8 cellular contexts compared by ENCODE assay signal in genomic region chrX:71365876-71366673, GRCh38. TPM values are rescaled to one million over a fixed set of nuclear protein-coding genes. Genes with fewer than 3 reads are reported as not detected.
A peak's percentile ranks its signal among the peaks of the same experiment; 100 is the strongest.
DNase-seq lines count a peak whose midpoint lies in the region; ATAC-seq and TF ChIP-seq lines count a peak whose summit lies in the region.

Gene TAF1, plus strand, starts transcription at chrX:71366357. Its CDS starts 18 bp downstream, at chrX:71366375.

- POLR2A ChIA-PET in activated CD8-positive, alpha-beta memory T cell treated with anti-CD3 and anti-CD28 coated beads for 36 hours (lab: Charles Lee), result interaction anchor here (0.6 to 1.3 kb wide), 8 partner anchors 11 to 251 kb away, joined by 3 to 6 read pairs (median 4); partner anchors contain the start of gene NONO

- WGBS in lung, 2 donors, result 1 to 31% methylated on average over 38 to 51 of the region's 51 CpGs

- peaks cover 2 to 6% of the 10 kb centered on the region in 2 donors for H3K4me1 ChIP-seq in lung (ENCODE audit: control insufficient read depth in 2 of 2, insufficient read depth in 2 of 2, low read length in 2 of 2)

- peak; percentile 89 for ATAC-seq in lung (ENCODE audit: insufficient read depth, low FRiP score)

- peaks cover 0 to 6% of the 10 kb centered on the region in 2 donors for H3K9me3 ChIP-seq in lung (ENCODE audit: control insufficient read depth in 2 of 2, insufficient read depth in 1 of 2, low read length in 1 of 2)

- peaks cover 0 to 2% of the 10 kb centered on the region in 2 donors for H3K36me3 ChIP-seq in lung (ENCODE audit: control insufficient read depth in 2 of 2, insufficient read depth in 2 of 2, low read length in 2 of 2)

- DNase-seq in CMK (ENCODE audit: low read depth) (peak; percentile 90), GM20000 (ENCODE audit: low spot score) (peak; percentile 85), HT-29 (ENCODE audit: low spot score) (peak; percentile 96), NOMO-1 (lab: John Stamatoyannopoulos, UW; ENCODE audit: unreplicated experiment in 2 of 2) (peak; percentile 88 to 93), lung (ENCODE audit: low spot score) (peak; percentile 94)
- DNase-seq in effector CD8-positive, alpha-beta T cell (lab: John Stamatoyannopoulos, UW), result peak; percentile 84
- peak; percentile 64 to 82 (median 77) for DNase-seq in stimulated activated CD4-positive, alpha-beta T cell treated with anti-CD3 and anti-CD28 coated beads, TNF-alpha, amount 100 ng/mL, for 4 hours (ENCODE audit: low read depth in 3 of 3)

- TF ChIP-seq CTCF in GM20000 (IDR thresholded peaks at IDR 0.05; ENCODE audit: extremely low read depth, missing control alignments) (no peak), lung (IDR thresholded peaks at IDR 0.05; ENCODE audit: control extremely low read depth, extremely low read depth) (no peak)

- CTCF ChIA-PET in activated CD8-positive, alpha-beta memory T cell treated with anti-CD3 and anti-CD28 coated beads for 36 hours (lab: Charles Lee), result interaction anchor here (0.5 to 1.6 kb wide), 3 partner anchors 112 to 505 kb away, joined by 3 to 4 read pairs (median 4); partner anchors contain the start of genes OGT and ZMYM3

- peak within 1 kb of the TSS; percentile 90 for H3K4me3 ChIP-seq in lung

- peak within 1 kb of the TSS; percentile 98 for H3K27ac ChIP-seq in lung (ENCODE audit: low read depth in 1 of 2, low read length in 1 of 2)

- no peaks in the 10 kb centered on the region for H3K27me3 ChIP-seq in lung (ENCODE audit: control insufficient read depth, insufficient read depth)

RNA-seq across cellular contexts. Expression of gene TAF1, which starts in this region (rescaled TPM):
- total RNA-seq in HT-29 (2014; rRNA removed; shearing (Covaris generic)), result 15.0 and 25.3 TPM in 2 replicates
- 10 to 100 TPM; 30.6 to 31.5 TPM for total RNA-seq in activated CD8-positive, alpha-beta memory T cell treated with anti-CD3 and anti-CD28 coated beads for 36 hours
- total RNA-seq in lung, result 10 to 100 TPM; 36.6 to 77.4 TPM
- 10 to 100 TPM in 1 of 2 donors, 1 to 10 TPM in 1; 9.5 to 14.7 TPM for polyA plus RNA-seq in lung

Comparison
In these comparisons a context has a peak if more than half of its experiments do, and no peak if none do; other contexts are left out.
1. Peak in every context shown above with its lines: DNase-seq, ATAC-seq, H3K4me3 ChIP-seq and H3K27ac ChIP-seq.